Comparison of ENCODE assay signal across 8 cellular contexts in genomic region chr2:218711550-218711929, GRCh38.
DNase-seq lines count a peak whose midpoint lies in the region; ATAC-seq and TF ChIP-seq lines count a peak whose summit lies in the region.

No MANE protein-coding gene starts in this region.

- no peak for DNase-seq in DND-41
- no peak for DNase-seq in NB4 (ENCODE audit: low read depth)
- no peak for DNase-seq in stimulated activated CD4-positive, alpha-beta T cell treated with anti-CD3 and anti-CD28 coated beads, Interleukin-2, amount 100 ng/mL, for 24 hours
- DNase-seq in NCI-H187 treated with DMSO at 0.1 percent for 48 hours (lab: John Stamatoyannopoulos, UW) = no peak

- H3K27ac ChIP-seq in DND-41 (ENCODE audit: low read length) (peak overlapping the region; percentile 74), duodenal mucosa (ENCODE audit: low read depth, low read length) (peak overlapping the region; percentile 89)

- H3K36me3 ChIP-seq in DND-41 (ENCODE audit: insufficient read depth, low read length) = peaks cover 11% of the 10 kb centered on the region
- peaks cover 0 to 4% of the 10 kb centered on the region in 2 donors for H3K36me3 ChIP-seq in duodenal mucosa (ENCODE audit: control insufficient read depth in 1 of 2, insufficient read depth in 2 of 2, low read length in 2 of 2)

- H3K4me3 ChIP-seq in DND-41 (ENCODE audit: low read depth in 1 of 2, low read length in 2 of 2) (peak overlapping the region; percentile 92 to 98), NB4 (ENCODE audit: low read depth, low read length) (peak overlapping the region; percentile 67), duodenal mucosa (ENCODE audit: low read depth in 1 of 2, low read length in 2 of 2) (peak overlapping the region; percentile 86 to 90)

- H3K27me3 ChIP-seq in DND-41 (ENCODE audit: insufficient read depth, low read length, poor library complexity) = no peaks in the 10 kb centered on the region
- no peaks in the 10 kb centered on the region for H3K27me3 ChIP-seq in duodenal mucosa (ENCODE audit: control insufficient read depth in 1 of 2, insufficient read depth in 2 of 2, low read length in 2 of 2)

- peaks cover 5% of the 10 kb centered on the region for H3K4me1 Mint-ChIP-seq in nephron

- peak overlapping the region; percentile 86 for H3K4me2 ChIP-seq in DND-41 (ENCODE audit: insufficient read depth, low read length)

- H3K4me3 Mint-ChIP-seq in nephron = peak overlapping the region; percentile 97 to 99 (median 98)

- H3K9me3 Mint-ChIP-seq in nephron = no peaks in the 10 kb centered on the region

- H3K9me3 ChIP-seq in DND-41 (ENCODE audit: insufficient read depth, low read length, severe bottlenecking) (no peaks in the 10 kb centered on the region), duodenal mucosa (ENCODE audit: control insufficient read depth in 1 of 2, low read length in 2 of 2) (no peaks in the 10 kb centered on the region)

- no peak for TF ChIP-seq CTCF in DND-41 (IDR thresholded peaks at IDR 0.05; ENCODE audit: borderline replicate concordance, extremely low read depth, low read length, poor library complexity, severe bottlenecking)
- TF ChIP-seq CTCF in NB4 (IDR thresholded peaks at IDR 0.05; ENCODE audit: low read depth, low read length) = no peak
- TF ChIP-seq CTCF in nephron (IDR thresholded peaks at IDR 0.05; ENCODE audit: unreplicated experiment in 3 of 3) = no peak

- peaks cover 10% of the 10 kb centered on the region for H3K36me3 Mint-ChIP-seq in nephron (ENCODE audit: low read depth)

- H2AFZ ChIP-seq in DND-41 (ENCODE audit: low read depth, low read length) = peak overlapping the region; percentile 91

- H3K79me2 ChIP-seq in DND-41 (ENCODE audit: insufficient read depth, low read length) = peaks cover 57% of the 10 kb centered on the region

- no peak for ATAC-seq in DND-41 (ENCODE audit: insufficient read depth, low read depth)
- ATAC-seq in GM18868 (IDR thresholded peaks at IDR 0.05; ENCODE audit: unreplicated experiment) = no peak
- ATAC-seq in HG02852 (IDR thresholded peaks at IDR 0.05; ENCODE audit: unreplicated experiment) = no peak

- peaks cover 17% of the 10 kb centered on the region; the same call in 1 of the 2 replicates for H4K20me1 ChIP-seq in DND-41 (ENCODE audit: insufficient read depth, low read length)

- no peaks in the 10 kb centered on the region for H3K27me3 Mint-ChIP-seq in nephron (ENCODE audit: low read depth)

- H3K9ac ChIP-seq in DND-41 (ENCODE audit: low read depth, low read length) = peak overlapping the region; percentile 83
- peak overlapping the region; percentile 73 to 77 for H3K9ac ChIP-seq in duodenal mucosa (ENCODE audit: low read depth in 1 of 2, low read length in 2 of 2)

- no peak for TF ChIP-seq POLR2A in NB4 (IDR thresholded peaks at IDR 0.05; ENCODE audit: extremely low read depth, insufficient read length)

- peak overlapping the region; percentile 87 to 97 (median 94) for H3K27ac Mint-ChIP-seq in nephron

- H3K4me1 ChIP-seq in DND-41 (ENCODE audit: insufficient read depth, low read length) = peaks cover 35% of the 10 kb centered on the region
- H3K4me1 ChIP-seq in duodenal mucosa (ENCODE audit: control insufficient read depth in 1 of 2, insufficient read depth in 2 of 2, low read length in 2 of 2) = peaks cover 9 to 17% of the 10 kb centered on the region in 2 donors
